ENCODE assay signal across 1 cellular context in the genomic region with DNA sequence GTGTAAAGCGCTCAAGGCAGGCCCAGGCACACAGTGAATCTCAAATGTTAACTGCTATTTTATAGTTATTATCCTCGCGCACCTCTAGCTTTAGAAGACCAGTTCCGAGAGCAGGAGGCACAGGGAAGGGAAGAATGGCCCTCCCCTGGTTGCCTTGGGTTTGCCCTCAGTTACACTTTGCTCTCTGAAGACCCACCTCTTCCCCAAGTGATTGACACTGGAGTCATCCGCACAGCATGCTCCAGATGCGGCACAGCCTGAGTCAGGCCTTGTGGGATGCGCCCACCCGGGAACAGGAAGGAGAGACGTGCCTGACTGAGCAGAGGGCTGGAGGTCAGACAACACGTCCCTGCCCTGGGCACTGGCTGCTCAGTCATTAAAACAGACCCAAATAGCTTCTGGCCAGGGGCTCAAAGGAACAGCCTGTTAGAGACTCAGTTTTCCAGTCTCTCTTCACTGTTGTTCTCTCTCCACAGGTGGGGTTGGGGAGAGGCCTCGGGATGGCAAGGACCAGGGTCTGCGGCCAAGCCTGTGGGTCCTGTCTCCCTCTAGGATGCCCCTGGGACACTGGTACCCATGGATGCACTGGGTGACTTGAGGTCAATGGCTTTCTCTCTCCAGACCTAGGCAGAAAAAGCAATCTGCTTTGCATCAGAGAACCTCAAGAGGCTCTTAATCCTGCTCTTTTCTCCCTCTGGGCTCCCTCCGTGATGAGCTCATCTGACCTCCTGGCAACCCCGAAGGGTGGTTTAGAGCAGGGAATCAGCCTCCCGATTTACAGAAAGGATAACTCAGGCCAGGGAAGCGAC.
TF ChIP-seq lines count a peak whose summit lies in the region.

No MANE protein-coding gene starts in this region.

TF ChIP-seq in HEK293, 187 proteins besides CTCF, POLR2A, EP300 and RAD21 (continued from another document):
- TF ChIP-seq, protein P1, sequence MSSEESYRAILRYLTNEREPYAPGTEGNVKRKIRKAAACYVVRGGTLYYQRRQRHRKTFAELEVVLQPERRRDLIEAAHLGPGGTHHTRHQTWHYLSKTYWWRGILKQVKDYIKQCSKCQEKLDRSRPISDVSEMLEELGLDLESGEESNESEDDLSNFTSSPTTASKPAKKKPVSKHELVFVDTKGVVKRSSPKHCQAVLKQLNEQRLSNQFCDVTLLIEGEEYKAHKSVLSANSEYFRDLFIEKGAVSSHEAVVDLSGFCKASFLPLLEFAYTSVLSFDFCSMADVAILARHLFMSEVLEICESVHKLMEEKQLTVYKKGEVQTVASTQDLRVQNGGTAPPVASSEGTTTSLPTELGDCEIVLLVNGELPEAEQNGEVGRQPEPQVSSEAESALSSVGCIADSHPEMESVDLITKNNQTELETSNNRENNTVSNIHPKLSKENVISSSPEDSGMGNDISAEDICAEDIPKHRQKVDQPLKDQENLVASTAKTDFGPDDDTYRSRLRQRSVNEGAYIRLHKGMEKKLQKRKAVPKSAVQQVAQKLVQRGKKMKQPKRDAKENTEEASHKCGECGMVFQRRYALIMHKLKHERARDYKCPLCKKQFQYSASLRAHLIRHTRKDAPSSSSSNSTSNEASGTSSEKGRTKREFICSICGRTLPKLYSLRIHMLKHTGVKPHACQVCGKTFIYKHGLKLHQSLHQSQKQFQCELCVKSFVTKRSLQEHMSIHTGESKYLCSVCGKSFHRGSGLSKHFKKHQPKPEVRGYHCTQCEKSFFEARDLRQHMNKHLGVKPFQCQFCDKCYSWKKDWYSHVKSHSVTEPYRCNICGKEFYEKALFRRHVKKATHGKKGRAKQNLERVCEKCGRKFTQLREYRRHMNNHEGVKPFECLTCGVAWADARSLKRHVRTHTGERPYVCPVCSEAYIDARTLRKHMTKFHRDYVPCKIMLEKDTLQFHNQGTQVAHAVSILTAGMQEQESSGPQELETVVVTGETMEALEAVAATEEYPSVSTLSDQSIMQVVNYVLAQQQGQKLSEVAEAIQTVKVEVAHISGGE (tag by site-specific recombination; conservative IDR thresholded peaks at IDR 0.05; ENCODE audit: low read depth), result no peak
- no peak for TF ChIP-seq ZNF529 (tag by site-specific recombination; IDR thresholded peaks at IDR 0.05; ENCODE audit: insufficient replicate concordance)
- peak; percentile 56; the same call in 1 of the 2 replicates for TF ChIP-seq EGR2 (tag by site-specific recombination; IDR thresholded peaks at IDR 0.05; ENCODE audit: low read depth)
- TF ChIP-seq ZNF133 (tag by site-specific recombination; IDR thresholded peaks at IDR 0.05), result no peak
- TF ChIP-seq, protein P2, sequence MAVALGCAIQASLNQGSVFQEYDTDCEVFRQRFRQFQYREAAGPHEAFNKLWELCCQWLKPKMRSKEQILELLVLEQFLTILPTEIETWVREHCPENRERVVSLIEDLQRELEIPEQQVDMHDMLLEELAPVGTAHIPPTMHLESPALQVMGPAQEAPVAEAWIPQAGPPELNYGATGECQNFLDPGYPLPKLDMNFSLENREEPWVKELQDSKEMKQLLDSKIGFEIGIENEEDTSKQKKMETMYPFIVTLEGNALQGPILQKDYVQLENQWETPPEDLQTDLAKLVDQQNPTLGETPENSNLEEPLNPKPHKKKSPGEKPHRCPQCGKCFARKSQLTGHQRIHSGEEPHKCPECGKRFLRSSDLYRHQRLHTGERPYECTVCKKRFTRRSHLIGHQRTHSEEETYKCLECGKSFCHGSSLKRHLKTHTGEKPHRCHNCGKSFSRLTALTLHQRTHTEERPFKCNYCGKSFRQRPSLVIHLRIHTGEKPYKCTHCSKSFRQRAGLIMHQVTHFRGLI (tag by site-specific recombination; IDR thresholded peaks at IDR 0.05), result no peak
- TF ChIP-seq, protein P3, sequence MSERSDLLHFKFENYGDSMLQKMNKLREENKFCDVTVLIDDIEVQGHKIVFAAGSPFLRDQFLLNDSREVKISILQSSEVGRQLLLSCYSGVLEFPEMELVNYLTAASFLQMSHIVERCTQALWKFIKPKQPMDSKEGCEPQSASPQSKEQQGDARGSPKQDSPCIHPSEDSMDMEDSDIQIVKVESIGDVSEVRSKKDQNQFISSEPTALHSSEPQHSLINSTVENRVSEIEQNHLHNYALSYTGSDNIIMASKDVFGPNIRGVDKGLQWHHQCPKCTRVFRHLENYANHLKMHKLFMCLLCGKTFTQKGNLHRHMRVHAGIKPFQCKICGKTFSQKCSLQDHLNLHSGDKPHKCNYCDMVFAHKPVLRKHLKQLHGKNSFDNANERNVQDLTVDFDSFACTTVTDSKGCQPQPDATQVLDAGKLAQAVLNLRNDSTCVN (tag by site-specific recombination; optimal IDR thresholded peaks at IDR 0.05), result no peak
- TF ChIP-seq ZIC2 (tag by site-specific recombination; IDR thresholded peaks at IDR 0.05), result peak; percentile 81
- no peak for TF ChIP-seq ZNF311 (tag by site-specific recombination; IDR thresholded peaks at IDR 0.05; ENCODE audit: borderline replicate concordance)
- TF ChIP-seq HOXA7 (CRISPR knock-in tag; IDR thresholded peaks at IDR 0.05; ENCODE audit: borderline replicate concordance), result no peak
- TF ChIP-seq, protein P4, sequence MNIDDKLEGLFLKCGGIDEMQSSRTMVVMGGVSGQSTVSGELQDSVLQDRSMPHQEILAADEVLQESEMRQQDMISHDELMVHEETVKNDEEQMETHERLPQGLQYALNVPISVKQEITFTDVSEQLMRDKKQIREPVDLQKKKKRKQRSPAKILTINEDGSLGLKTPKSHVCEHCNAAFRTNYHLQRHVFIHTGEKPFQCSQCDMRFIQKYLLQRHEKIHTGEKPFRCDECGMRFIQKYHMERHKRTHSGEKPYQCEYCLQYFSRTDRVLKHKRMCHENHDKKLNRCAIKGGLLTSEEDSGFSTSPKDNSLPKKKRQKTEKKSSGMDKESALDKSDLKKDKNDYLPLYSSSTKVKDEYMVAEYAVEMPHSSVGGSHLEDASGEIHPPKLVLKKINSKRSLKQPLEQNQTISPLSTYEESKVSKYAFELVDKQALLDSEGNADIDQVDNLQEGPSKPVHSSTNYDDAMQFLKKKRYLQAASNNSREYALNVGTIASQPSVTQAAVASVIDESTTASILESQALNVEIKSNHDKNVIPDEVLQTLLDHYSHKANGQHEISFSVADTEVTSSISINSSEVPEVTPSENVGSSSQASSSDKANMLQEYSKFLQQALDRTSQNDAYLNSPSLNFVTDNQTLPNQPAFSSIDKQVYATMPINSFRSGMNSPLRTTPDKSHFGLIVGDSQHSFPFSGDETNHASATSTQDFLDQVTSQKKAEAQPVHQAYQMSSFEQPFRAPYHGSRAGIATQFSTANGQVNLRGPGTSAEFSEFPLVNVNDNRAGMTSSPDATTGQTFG (tag by site-specific recombination; IDR thresholded peaks at IDR 0.05; ENCODE audit: borderline replicate concordance), result no peak
- TF ChIP-seq ZNF37A (tag by site-specific recombination; IDR thresholded peaks at IDR 0.05), result no peak
- TF ChIP-seq, protein P5, sequence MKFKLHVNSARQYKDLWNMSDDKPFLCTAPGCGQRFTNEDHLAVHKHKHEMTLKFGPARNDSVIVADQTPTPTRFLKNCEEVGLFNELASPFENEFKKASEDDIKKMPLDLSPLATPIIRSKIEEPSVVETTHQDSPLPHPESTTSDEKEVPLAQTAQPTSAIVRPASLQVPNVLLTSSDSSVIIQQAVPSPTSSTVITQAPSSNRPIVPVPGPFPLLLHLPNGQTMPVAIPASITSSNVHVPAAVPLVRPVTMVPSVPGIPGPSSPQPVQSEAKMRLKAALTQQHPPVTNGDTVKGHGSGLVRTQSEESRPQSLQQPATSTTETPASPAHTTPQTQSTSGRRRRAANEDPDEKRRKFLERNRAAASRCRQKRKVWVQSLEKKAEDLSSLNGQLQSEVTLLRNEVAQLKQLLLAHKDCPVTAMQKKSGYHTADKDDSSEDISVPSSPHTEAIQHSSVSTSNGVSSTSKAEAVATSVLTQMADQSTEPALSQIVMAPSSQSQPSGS (tag by site-specific recombination; IDR thresholded peaks at IDR 0.05; ENCODE audit: low read depth), result 0 out of 2 replicates have a peak, but pooled peaks have one; percentile 20
- TF ChIP-seq ZNF221 (tag by site-specific recombination; IDR thresholded peaks at IDR 0.05; ENCODE audit: borderline replicate concordance), result no peak
